In genomic region chr11:129148487-129148886, GRCh38 we compare ENCODE assay signal across 19 cellular contexts. TPM values are rescaled to one million over a fixed set of nuclear protein-coding genes. Genes with fewer than 3 reads are reported as not detected.
DNase-seq lines count a peak whose midpoint lies in the region; TF ChIP-seq lines count a peak whose summit lies in the region.
"Had no signal": no experiment of that assay in that cellular context is flagged by ENCODE, and none has a peak within 500 bp of the region (broad histone marks: within the 10 kb centered on the region; RNA-seq: fewer than 3 reads in every experiment).

No MANE protein-coding gene starts in this region.

- H2BK20ac ChIP-seq in H9 (ENCODE audit: low read depth, low read length, poor library complexity, severe bottlenecking): no peak overlapping the region

- no CpG with 5 or more reads among the region's 2 CpGs for WGBS in H9 (ENCODE audit: extremely low coverage, insufficient read length, low lambda C conversion rate)
- WGBS in thyroid gland, 2 donors: 83 to 90% methylated on average over 2 of the region's 2 CpGs

- no peaks in the 10 kb centered on the region for H4K20me1 ChIP-seq in H9 (ENCODE audit: control insufficient read depth, insufficient read depth, insufficient read length)

- TF ChIP-seq POLR2A in Peyer's patch (IDR thresholded peaks at IDR 0.05) (no peak), thyroid gland (IDR thresholded peaks at IDR 0.05) (no peak)

- no peak overlapping the region for H2BK15ac ChIP-seq in H9 (ENCODE audit: low read depth, low read length)

- H3K4me1 ChIP-seq in H9 (ENCODE audit: insufficient read depth, low read length) (peaks cover under 1% of the 10 kb centered on the region), Peyer's patch (no peaks in the 10 kb centered on the region), thyroid gland (no peaks in the 10 kb centered on the region)

- no peak overlapping the region for H3K4me2 ChIP-seq in H9 (ENCODE audit: insufficient read depth, insufficient read length, low read length)

- no peak overlapping the region for H3K4ac ChIP-seq in H9 (ENCODE audit: low read depth, low read length)

- no peak overlapping the region for H4K5ac ChIP-seq in H9 (ENCODE audit: insufficient read length, low read depth, low read length)

- H3K4me3 ChIP-seq in Peyer's patch (no peak overlapping the region), thyroid gland (replicated peaks in 1 of 3) (no peak overlapping the region)
- H3K4me3 ChIP-seq: GM23248 had no signal

- H3K23me2 ChIP-seq in H9 (ENCODE audit: insufficient read length, low read depth, low read length, poor library complexity, severe bottlenecking): no peaks in the 10 kb centered on the region

- peaks cover 16 to 34% of the 10 kb centered on the region in 2 experiments for H3K9me3 Mint-ChIP-seq in H9
- no peaks in the 10 kb centered on the region for H3K9me3 Mint-ChIP-seq in endothelial cell (ENCODE audit: unreplicated experiment)
- peaks cover 37% of the 10 kb centered on the region for H3K9me3 Mint-ChIP-seq in osteocyte (ENCODE audit: unreplicated experiment)

- no peak overlapping the region for H2BK5ac ChIP-seq in H9 (ENCODE audit: insufficient read length, low read length)

- H3K14ac ChIP-seq in H9 (ENCODE audit: insufficient read depth, low read length): no peak overlapping the region

- peaks cover 1% of the 10 kb centered on the region; the same call in 1 of the 2 replicates for H3K79me2 ChIP-seq in H9 (ENCODE audit: insufficient read depth, low read length)

- H4K91ac ChIP-seq in H9 (ENCODE audit: insufficient read length, low read depth, low read length): no peak overlapping the region

- H3K27ac ChIP-seq in H9 (ENCODE audit: insufficient read length, low read depth, low read length) (no peak overlapping the region), Peyer's patch (no peak overlapping the region), thyroid gland (no peak overlapping the region)
- H3K27ac ChIP-seq: GM23248 had no signal

- no peak for TF ChIP-seq CTCF in H9 (conservative IDR thresholded peaks at IDR 0.05)
- no peak for TF ChIP-seq CTCF in endothelial cell (IDR thresholded peaks at IDR 0.05; ENCODE audit: unreplicated experiment)
- TF ChIP-seq CTCF in osteocyte (IDR thresholded peaks at IDR 0.05): no peak
- TF ChIP-seq CTCF in Peyer's patch (IDR thresholded peaks at IDR 0.05): no peak
- TF ChIP-seq CTCF in thyroid gland (IDR thresholded peaks at IDR 0.05): no peak

- H3K4me3 Mint-ChIP-seq in H9: 0 out of 5 replicates have a peak overlapping the region, but pooled peaks of 1 of the 2 experiments have one; percentile 13
- H3K4me3 Mint-ChIP-seq in endothelial cell (ENCODE audit: unreplicated experiment): peak overlapping the region; percentile 5
- no peak overlapping the region for H3K4me3 Mint-ChIP-seq in osteocyte (ENCODE audit: unreplicated experiment)
- H3K4me3 Mint-ChIP-seq: B cell had no signal

- H3K79me1 ChIP-seq in H9 (ENCODE audit: insufficient read depth, low read depth, low read length, poor library complexity, severe bottlenecking): no peaks in the 10 kb centered on the region

- H2AFZ ChIP-seq in H9 (ENCODE audit: low read length): no peak overlapping the region
- H2AFZ ChIP-seq: GM23248 had no signal

- H3T11ph ChIP-seq in H9 (ENCODE audit: low read length): no peak overlapping the region

- H3K27me3 Mint-ChIP-seq in H9 (ENCODE audit: low read depth) (no peaks in the 10 kb centered on the region), endothelial cell (ENCODE audit: unreplicated experiment) (peaks cover 2% of the 10 kb centered on the region), osteocyte (ENCODE audit: unreplicated experiment) (no peaks in the 10 kb centered on the region)
- H3K27me3 Mint-ChIP-seq: B cell had no signal

- H3K36me3 Mint-ChIP-seq in H9 (ENCODE audit: insufficient read depth in 1 of 3, low read depth in 3 of 3): peaks cover 14 to 40% (median 21%) of the 10 kb centered on the region in 3 experiments
- H3K36me3 Mint-ChIP-seq in endothelial cell (ENCODE audit: low read depth, unreplicated experiment): no peaks in the 10 kb centered on the region
- H3K36me3 Mint-ChIP-seq in osteocyte (ENCODE audit: unreplicated experiment): peaks cover 26% of the 10 kb centered on the region

- intact Hi-C loops in thyroid gland (cut with DNase I): no loop called here

- H4K8ac ChIP-seq in H9 (replicated peaks; ENCODE audit: insufficient read length, low read depth, low read length): no peak overlapping the region

- no peak overlapping the region for H3K18ac ChIP-seq in H9 (ENCODE audit: insufficient read length, low read depth, low read length)

- no peak overlapping the region for H3K56ac ChIP-seq in H9 (ENCODE audit: insufficient read length, low read depth, low read length)

- H3K9ac ChIP-seq in H9 (ENCODE audit: extremely low read depth, insufficient read length, low read length): no peak overlapping the region
- H3K9ac ChIP-seq: GM23248 had no signal

- H3K36me3 ChIP-seq in Peyer's patch: no peaks in the 10 kb centered on the region
- no peaks in the 10 kb centered on the region for H3K36me3 ChIP-seq in thyroid gland

- H2BK12ac ChIP-seq in H9 (ENCODE audit: insufficient read length, low read depth, low read length): no peak overlapping the region

- H3K23ac ChIP-seq in H9 (ENCODE audit: insufficient read length, low read depth, low read length): no peak overlapping the region

- no peak overlapping the region for H2AK5ac ChIP-seq in H9 (ENCODE audit: insufficient read length, low read length)

- no peak overlapping the region for H2BK120ac ChIP-seq in H9 (ENCODE audit: low read depth, low read length, poor library complexity, severe bottlenecking)

- no peaks in the 10 kb centered on the region for H3K27me3 ChIP-seq in H9 (ENCODE audit: insufficient read depth, low read length)
- no peaks in the 10 kb centered on the region for H3K27me3 ChIP-seq in Peyer's patch
- H3K27me3 ChIP-seq in thyroid gland: no peaks in the 10 kb centered on the region

- H3K27ac Mint-ChIP-seq in H9: peak overlapping the region in 2 of 3 experiments; percentile 45 to 83; a peak in 5 of 7 replicates
- no peak overlapping the region for H3K27ac Mint-ChIP-seq in endothelial cell (ENCODE audit: unreplicated experiment)
- H3K27ac Mint-ChIP-seq in osteocyte (ENCODE audit: unreplicated experiment): peak overlapping the region; percentile 52
- H3K27ac Mint-ChIP-seq: B cell had no signal

- H3K9me3 ChIP-seq in H9 (ENCODE audit: control insufficient read depth, low read depth, low read length): no peaks in the 10 kb centered on the region
- peaks cover 0 to 21% (median 0%) of the 10 kb centered on the region in 4 donors for H3K9me3 ChIP-seq in Peyer's patch
- H3K9me3 ChIP-seq in thyroid gland: no peaks in the 10 kb centered on the region

- DNase-seq in H9 (no peak), NCI-H69 (lab: John Stamatoyannopoulos, UW) (peak; percentile 54), endothelial cell (ENCODE audit: low spot score) (no peak), osteocyte (ENCODE audit: extremely low spot score, unreplicated experiment) (no peak), Peyer's patch (no peak), thyroid gland (no peak), Ammon's horn (ENCODE audit: low spot score) (no peak)
- DNase-seq: COR-L47; GF-D8; GM23248; KG1; NCI-H1417 treated with DMSO at 0.1 percent for 48 hours; NCI-H2029 treated with DMSO at 0.1 percent for 48 hours; NCI-H2171; NCI-H446 treated with DMSO at 0.1 percent for 48 hours; NK-92 treated with Interleukin-12 subunit alpha and Interleukin-12 subunit beta, amount 100 ng/mL, for 24 hours; T-helper 1 cell had no signal

- H3K4me1 Mint-ChIP-seq in H9 (peaks cover 34 to 38% of the 10 kb centered on the region in 2 experiments), endothelial cell (ENCODE audit: unreplicated experiment) (peaks cover 12% of the 10 kb centered on the region), osteocyte (ENCODE audit: unreplicated experiment) (peaks cover 40% of the 10 kb centered on the region)
- H3K4me1 Mint-ChIP-seq: B cell had no signal

RNA-seq across cellular contexts. Expression of gene ARHGAP32, which starts 43.6 kb away (rescaled TPM):
- 21.0 and 22.0 TPM in 2 replicates for total RNA-seq in H9 (2021)
- 14.5 TPM for total RNA-seq in endothelial cell (ENCODE audit: unreplicated experiment)
- total RNA-seq in osteocyte: 13.5 and 15.2 TPM in 2 replicates
- total RNA-seq in Peyer's patch: 100 to 1,000 TPM in 2 of 4 donors, 10 to 100 TPM in 2; 41.3 to 108 (median 101) TPM
- 10 to 100 TPM; 13.5 to 21.9 (median 20.2) TPM for total RNA-seq in thyroid gland
- total RNA-seq: OCI-LY7 had no signal
